Comparison of ENCODE assay signal across 19 cellular contexts in the genomic region with DNA sequence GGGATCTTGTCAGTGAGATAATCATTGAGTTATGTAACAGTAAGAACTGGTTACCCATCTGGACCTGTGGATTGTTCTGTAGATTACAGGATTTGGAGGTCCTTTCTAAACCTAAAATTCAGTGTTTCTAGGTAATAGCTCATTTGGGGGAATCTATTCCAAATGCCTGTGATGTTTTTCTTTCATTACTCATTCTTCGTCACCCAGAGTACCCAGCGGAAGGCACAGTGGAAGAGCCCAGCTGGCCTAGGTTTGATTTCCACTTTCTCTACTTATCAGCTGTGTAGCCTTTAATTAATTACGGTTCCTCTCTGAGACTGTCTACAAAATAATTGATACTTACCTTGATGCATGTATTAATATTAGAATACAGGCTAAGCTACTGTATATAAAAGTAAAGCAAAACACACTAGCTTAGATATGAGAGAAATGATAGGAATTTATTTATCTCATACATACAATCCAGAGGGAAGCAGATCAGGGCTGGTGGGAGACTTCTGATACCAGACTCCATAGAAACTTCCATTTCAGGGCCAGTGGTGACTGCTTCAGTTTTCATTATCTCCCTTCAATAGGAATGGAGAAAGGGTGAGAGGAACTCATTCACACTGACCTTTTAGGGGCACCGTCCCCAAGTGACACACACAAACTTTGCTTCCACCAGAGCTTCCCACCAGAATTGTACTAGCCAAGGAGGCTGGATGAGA.
DNase-seq lines count a peak whose midpoint lies in the region; ATAC-seq and TF ChIP-seq lines count a peak whose summit lies in the region.
"Had no signal": no experiment of that assay in that cellular context is flagged by ENCODE, and none has a peak within 500 bp of the region (broad histone marks: within the 10 kb centered on the region; RNA-seq: fewer than 3 reads in every experiment).

No MANE protein-coding gene starts in this region.

- H3K36me3 ChIP-seq in left ventricle myocardium inferior, result no peaks in the 10 kb centered on the region
- H3K36me3 ChIP-seq: gastrocnemius medialis, lower lobe of right lung, SJCRH30, uterus had no signal

- H3K4me1 ChIP-seq in left ventricle myocardium inferior, result peaks cover 45% of the 10 kb centered on the region
- H3K4me1 ChIP-seq: lower lobe of right lung, SJCRH30, uterus had no signal

- H3K4me3 ChIP-seq in left ventricle myocardium inferior (no peak overlapping the region), fibroblast of the aortic adventitia (ENCODE audit: low read depth, low read length) (no peak overlapping the region)
- H3K4me3 ChIP-seq: gastrocnemius medialis, lower lobe of right lung, SJCRH30, uterus had no signal

- intact Hi-C loops in left ventricle myocardium superior (cut with micrococcal nuclease) (loop anchor here (5.0 to 10.0 kb wide), 2 partner anchors 142 to 339 kb away; no protein-coding TSS in a partner anchor), left ventricle myocardium inferior (cut with micrococcal nuclease) (loop anchor here (10.0 kb wide), 1 partner anchor 332 kb away; no protein-coding TSS in a partner anchor)

- no peaks in the 10 kb centered on the region for H3K27me3 ChIP-seq in left ventricle myocardium inferior (ENCODE audit: low read depth)
- H3K27me3 ChIP-seq: gastrocnemius medialis, SJCRH30, uterus had no signal

- TF ChIP-seq CTCF in left ventricle myocardium inferior (IDR thresholded peaks at IDR 0.05; ENCODE audit: borderline replicate concordance), result no peak
- no peak for TF ChIP-seq CTCF in fibroblast of the aortic adventitia (IDR thresholded peaks at IDR 0.05; ENCODE audit: insufficient read depth, low read length)

- H3K9me3 ChIP-seq in left ventricle myocardium inferior (replicated peaks), result no peaks in the 10 kb centered on the region
- H3K9me3 ChIP-seq: gastrocnemius medialis, lower lobe of right lung, SJCRH30, uterus had no signal

- ATAC-seq in left ventricle myocardium superior (peak; percentile 10), HG03108 (IDR thresholded peaks at IDR 0.05; ENCODE audit: unreplicated experiment) (no peak), HG02623 (IDR thresholded peaks at IDR 0.05; ENCODE audit: unreplicated experiment) (no peak)
- ATAC-seq: effector memory CD8-positive, alpha-beta T cell; stimulated activated naive CD8-positive, alpha-beta T cell treated with anti-CD3 and anti-CD28 coated beads, Interleukin-15, amount 100 ng/mL, for 72 hours had no signal

- H3K27ac ChIP-seq in left ventricle myocardium inferior (replicated peaks), result no peak overlapping the region
- H3K27ac ChIP-seq: gastrocnemius medialis, lower lobe of right lung, SJCRH30, uterus had no signal

- DNase-seq in left ventricle myocardium superior (no peak), left ventricle myocardium inferior (no peak), astrocyte of the hippocampus (ENCODE audit: low read depth, low spot score) (peak; percentile 55), fibroblast of the aortic adventitia (ENCODE audit: low read depth) (peak; percentile 44), DMS53 (lab: John Stamatoyannopoulos, UW) (no peak), activated T-cell treated with anti-CD3 and anti-CD28 coated beads for 4 hours (no peak)
- DNase-seq: effector memory CD8-positive, alpha-beta T cell; gastrocnemius medialis; GOT3; lower lobe of right lung; natural killer cell; NCI-H2029 treated with DMSO at 0.1 percent for 48 hours; NCI-H510A; stimulated activated naive CD8-positive, alpha-beta T cell treated with anti-CD3 and anti-CD28 coated beads, Interleukin-15, amount 100 ng/mL, for 72 hours; T-helper 9 cell; uterus had no signal

Comparison
In these comparisons a context has a peak if more than half of its experiments do, and no peak if none do; other contexts are left out.
1. DNase-seq: peak in astrocyte of the hippocampus (single experiment) and fibroblast of the aortic adventitia (single experiment); none in left ventricle myocardium superior (single experiment), left ventricle myocardium inferior (single experiment), DMS53 (single experiment) and activated T-cell treated with anti-CD3 and anti-CD28 coated beads for 4 hours (single experiment).